ENCODE assay signal across 30 cellular contexts in genomic region chr14:76118594-76118993, GRCh38.
"Had no signal": no experiment of that assay in that cellular context is flagged by ENCODE, and none has a peak within 500 bp of the region (broad histone marks: within the 10 kb centered on the region; RNA-seq: fewer than 3 reads in every experiment).

No MANE protein-coding gene starts in this region.

- H3K27ac ChIP-seq: brain microvascular endothelial cell, coronary artery, dorsolateral prefrontal cortex had no signal

- H3K9me3 Mint-ChIP-seq: activated B cell treated with CpG ODN at 0.5 μM for 24 hours; activated CD8-positive, alpha-beta T cell treated with anti-CD3 and anti-CD28 coated beads for 36 hours; activated T-cell treated with anti-CD3 and anti-CD28 coated beads, Interleukin-2, amount 50 U/mL, for 4 hours; activated T-helper 17 cell treated with anti-CD3 and anti-CD28 coated beads, Interleukin-2, amount 50 U/mL, for 72 hours; central memory CD8-positive, alpha-beta T cell; dendritic cell treated with granulocyte-macrophage colony-stimulating factor and Interleukin-4, amounts not matched to agents 40 ng/mL and 50 ng/mL, for 4 days; endodermal cell; T-helper 2 cell treated with Interferon-gamma antibody and Interleukin-4, amounts not matched to agents 5 μg/mL and 100 μg/mL, for 36 hours had no signal

- H3K4me3 ChIP-seq: coronary artery, dorsolateral prefrontal cortex had no signal

- H3K4me1 Mint-ChIP-seq: activated B cell treated with CpG ODN at 0.5 μM for 24 hours; activated T-helper 17 cell treated with anti-CD3 and anti-CD28 coated beads, Interleukin-2, amount 50 U/mL, for 72 hours; central memory CD8-positive, alpha-beta T cell; T-helper 17 cell had no signal

- DNase-seq: activated B cell treated with CpG ODN at 0.5 μM for 24 hours; activated CD4-positive, alpha-beta T cell treated with anti-CD3 and anti-CD28 coated beads for 48 hours; activated CD4-positive, alpha-beta T cell treated with anti-CD3 and anti-CD28 coated beads, Interleukin-2, amount 50 U/mL, for 1 hour; activated CD4-positive, alpha-beta T cell treated with anti-CD3 and anti-CD28 coated beads, Interleukin-2, amount 50 U/mL, for 48 hours; activated CD8-positive, alpha-beta memory T cell treated with anti-CD3 and anti-CD28 coated beads for 24 hours; activated CD8-positive, alpha-beta T cell treated with anti-CD3 and anti-CD28 coated beads for 36 hours; activated effector memory CD4-positive, alpha-beta T cell treated with Interleukin-2 at 50 U/mL for 16 hours; activated gamma-delta T cell treated with Interleukin-2 at 50 U/mL for 16 hours; activated naive CD4-positive, alpha-beta T cell treated with anti-CD3 and anti-CD28 coated beads, Interleukin-2, amount 50 U/mL, for 16 hours; activated naive CD4-positive, alpha-beta T cell treated with Interleukin-2 at 50 U/mL for 16 hours; activated T-cell treated with anti-CD3 and anti-CD28 coated beads, Interleukin-2, amount 50 U/mL, for 4 hours; amniotic stem cell; anterior cingulate cortex; brain microvascular endothelial cell; dorsolateral prefrontal cortex; effector memory CD4-positive, alpha-beta T cell; endodermal cell; foreskin fibroblast; head of caudate nucleus; T-helper 17 cell; T1000 had no signal

- H3K27me3 ChIP-seq: brain microvascular endothelial cell had no signal

- ATAC-seq: activated CD4-positive, CD25-positive, alpha-beta regulatory T cell treated with anti-CD3 and anti-CD28 coated beads, Interleukin-2, amount 50 U/mL, for 24 hours; activated CD8-positive, alpha-beta T cell treated with anti-CD3 and anti-CD28 coated beads for 36 hours; activated T-cell treated with anti-CD3 and anti-CD28 coated beads, Interleukin-2, amount 50 U/mL, for 4 hours; activated T-helper 17 cell treated with anti-CD3 and anti-CD28 coated beads, Interleukin-2, amount 50 U/mL, for 72 hours; esophagus mucosa; T-helper 17 cell had no signal

- H3K36me3 Mint-ChIP-seq: activated naive CD8-positive, alpha-beta T cell had no signal

- H3K4me3 Mint-ChIP-seq: activated B cell treated with CpG ODN at 0.5 μM for 24 hours; activated CD8-positive, alpha-beta T cell treated with anti-CD3 and anti-CD28 coated beads for 36 hours; activated naive CD8-positive, alpha-beta T cell; activated T-cell treated with anti-CD3 and anti-CD28 coated beads, Interleukin-2, amount 50 U/mL, for 4 hours; activated T-helper 17 cell treated with anti-CD3 and anti-CD28 coated beads, Interleukin-2, amount 50 U/mL, for 72 hours; central memory CD8-positive, alpha-beta T cell; dendritic cell treated with granulocyte-macrophage colony-stimulating factor and Interleukin-4, amounts not matched to agents 40 ng/mL and 50 ng/mL, for 4 days; endodermal cell; T-helper 17 cell; T-helper 2 cell treated with Interferon-gamma antibody and Interleukin-4, amounts not matched to agents 5 μg/mL and 100 μg/mL, for 36 hours had no signal

- H3K27ac Mint-ChIP-seq: activated B cell treated with CpG ODN at 0.5 μM for 24 hours; activated CD8-positive, alpha-beta T cell treated with anti-CD3 and anti-CD28 coated beads for 36 hours; activated naive CD8-positive, alpha-beta T cell; activated T-helper 17 cell treated with anti-CD3 and anti-CD28 coated beads, Interleukin-2, amount 50 U/mL, for 72 hours; dendritic cell treated with granulocyte-macrophage colony-stimulating factor and Interleukin-4, amounts not matched to agents 40 ng/mL and 50 ng/mL, for 4 days; endodermal cell; T-helper 17 cell; T-helper 2 cell treated with Interferon-gamma antibody and Interleukin-4, amounts not matched to agents 5 μg/mL and 100 μg/mL, for 36 hours had no signal

- H3K36me3 ChIP-seq: brain microvascular endothelial cell, WERI-Rb-1 had no signal
